ENCODE assay signal across 6 cellular contexts in the genomic region with DNA sequence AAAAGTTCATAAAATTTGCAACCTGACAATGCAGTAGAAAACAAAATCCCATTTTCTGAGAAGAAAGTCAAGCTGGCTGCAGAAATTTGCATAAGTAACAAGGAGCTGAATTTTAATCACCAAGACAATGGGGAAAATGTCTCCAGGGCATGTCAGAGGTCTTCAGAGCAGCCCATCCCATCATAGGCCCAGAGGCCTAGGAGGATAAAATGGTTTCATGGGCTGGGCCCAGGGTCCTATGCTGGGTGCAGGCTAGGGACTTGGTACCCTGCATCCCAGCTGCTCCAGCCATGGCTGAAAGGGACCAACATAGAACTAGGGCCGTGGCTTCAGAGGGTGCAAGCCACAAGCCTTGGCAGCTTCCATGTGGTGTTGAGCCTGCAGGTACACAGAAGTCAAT. TPM values are rescaled to one million over a fixed set of nuclear protein-coding genes. Genes with fewer than 3 reads are reported as not detected.
"Had no signal": no experiment of that assay in that cellular context is flagged by ENCODE, and none has a peak within 500 bp of the region (broad histone marks: within the 10 kb centered on the region; RNA-seq: fewer than 3 reads in every experiment).

No MANE protein-coding gene starts in this region.

RNA-seq across cellular contexts. Expression of a gene that starts 42.0 kb away (rescaled TPM):
- total RNA-seq: GM23248, GM23338, H4, H7, H9, HFFc6 had no signal
- polyA plus RNA-seq: GM23248 had no signal
